In genomic region chr1:90012305-90012704, GRCh38 we compare ENCODE assay signal across 20 cellular contexts. TPM values are rescaled to one million over a fixed set of nuclear protein-coding genes. Genes with fewer than 3 reads are reported as not detected.
A peak's percentile ranks its signal among the peaks of the same experiment; 100 is the strongest.
DNase-seq lines count a peak whose midpoint lies in the region; ATAC-seq, FAIRE-seq and TF ChIP-seq lines count a peak whose summit lies in the region.
"Had no signal": no experiment of that assay in that cellular context is flagged by ENCODE, and none has a peak within 500 bp of the region (broad histone marks: within the 10 kb centered on the region; RNA-seq: fewer than 3 reads in every experiment).

No MANE protein-coding gene starts in this region.

- TF ChIP-seq POLR2A in IMR-90 (IDR thresholded peaks at IDR 0.05; ENCODE audit: low read depth, low read length): no peak
- TF ChIP-seq POLR2A in gastrocnemius medialis (IDR thresholded peaks at IDR 0.05): no peak

- H2AK9ac ChIP-seq in IMR-90 (replicated peaks; ENCODE audit: low read depth, low read length, poor library complexity): no peak overlapping the region

- no peak overlapping the region for H3K4ac ChIP-seq in IMR-90 (ENCODE audit: low read depth, low read length)

- H4K5ac ChIP-seq in IMR-90 (ENCODE audit: low read depth, low read length): no peak overlapping the region

- BruUV-seq in A673 (replicated peaks; lab: Mats Ljungman, UMichigan) (no TSS peak), IMR-90 (replicated peaks; lab: Mats Ljungman, UMichigan) (no TSS peak)

- H2BK20ac ChIP-seq in IMR-90 (ENCODE audit: low read depth, low read length): no peak overlapping the region

- H4K20me1 ChIP-seq in IMR-90 (ENCODE audit: insufficient read depth, low read length): peaks cover 4% of the 10 kb centered on the region

- H3K27me3 ChIP-seq in A673 (replicated peaks; ENCODE audit: insufficient read depth, low read depth, low read length, poor library complexity) (no peaks in the 10 kb centered on the region), IMR-90 (ENCODE audit: control insufficient read depth, insufficient read depth, low read length) (no peaks in the 10 kb centered on the region), adipocyte (replicated peaks; ENCODE audit: control insufficient read depth, insufficient read depth, low read length) (no peaks in the 10 kb centered on the region), gastrocnemius medialis (no peaks in the 10 kb centered on the region)
- H3K27me3 ChIP-seq: BE2C had no signal

- no peak overlapping the region for H2BK5ac ChIP-seq in IMR-90 (ENCODE audit: low read depth, low read length, poor library complexity, severe bottlenecking)

- H4K8ac ChIP-seq in IMR-90 (ENCODE audit: low read depth in 2 of 2, low read length in 2 of 2): no peak overlapping the region

- no peak overlapping the region for H3K14ac ChIP-seq in IMR-90 (replicated peaks; ENCODE audit: low read depth, low read length)

- no CpG with 5 or more reads among the region's 2 CpGs for WGBS in IMR-90 (ENCODE audit: extremely low coverage in 2 of 2, insufficient read length in 1 of 2), 2 experiments

- H3K36me3 ChIP-seq in A673 (ENCODE audit: insufficient read depth, low read length, poor library complexity, severe bottlenecking): peaks cover 85% of the 10 kb centered on the region
- H3K36me3 ChIP-seq in IMR-90 (ENCODE audit: control insufficient read depth, insufficient read depth, low read length): peaks cover 26% of the 10 kb centered on the region
- peaks cover 95% of the 10 kb centered on the region for H3K36me3 ChIP-seq in adipocyte (ENCODE audit: control insufficient read depth, insufficient read depth, low read length, severe bottlenecking)
- H3K36me3 ChIP-seq in gastrocnemius medialis: peaks cover 6 to 77% of the 10 kb centered on the region in 2 donors
- H3K36me3 ChIP-seq in kidney (ENCODE audit: control insufficient read depth in 1 of 2, insufficient read depth in 2 of 2, low read length in 2 of 2): peaks cover 7 to 44% of the 10 kb centered on the region in 2 donors

- H3K79me1 ChIP-seq in IMR-90 (ENCODE audit: low read depth in 1 of 2, low read length in 2 of 2): peaks cover 8 to 27% of the 10 kb centered on the region in 2 experiments; a peak in 3 of 4 replicates

- H2AFZ ChIP-seq in IMR-90 (replicated peaks; ENCODE audit: low read length, poor library complexity): no peak overlapping the region
- H2AFZ ChIP-seq: PC-9 had no signal

- DNase-seq in A673 (ENCODE audit: low spot score): peak; percentile 15
- DNase-seq in IMR-90: no peak
- peak; percentile 34 for DNase-seq in adipocyte (ENCODE audit: low read depth)
- peak; percentile 3 for DNase-seq in fibroblast of pulmonary artery (ENCODE audit: low read depth)
- DNase-seq in gastrocnemius medialis: no peak
- DNase-seq in COLO668 (lab: John Stamatoyannopoulos, UW; ENCODE audit: unreplicated experiment): no peak
- DNase-seq in kidney: no peak
- DNase-seq: BE2C; Caco-2; CD4-positive, CD25-positive, alpha-beta regulatory T cell; DMS153; GF-D8; NCI-H1105; NCI-H1694; NCI-H2227 treated with DMSO at 0.1 percent for 48 hours; NCI-H510A treated with DMSO at 0.1 percent for 48 hours; NCI-H82; PC-9 had no signal

- peaks cover 3% of the 10 kb centered on the region; the same call in 1 of the 2 replicates for H3K9me1 ChIP-seq in IMR-90 (ENCODE audit: insufficient read depth, low read length)

- no peak overlapping the region for H3K18ac ChIP-seq in IMR-90 (ENCODE audit: low read depth, low read length)

- ATAC-seq in IMR-90 (ENCODE audit: low read depth) (no peak), gastrocnemius medialis (no peak)

- H3K4me3 ChIP-seq in A673 (ENCODE audit: low read depth, low read length, poor library complexity, severe bottlenecking) (no peak overlapping the region), IMR-90 (ENCODE audit: insufficient read depth, low read depth, low read length) (no peak overlapping the region), adipocyte (ENCODE audit: low read length) (no peak overlapping the region), fibroblast of pulmonary artery (replicated peaks; ENCODE audit: low read depth, low read length) (no peak overlapping the region), gastrocnemius medialis (no peak overlapping the region), kidney (ENCODE audit: low read length in 2 of 2) (no peak overlapping the region)
- H3K4me3 ChIP-seq: HAP-1, PC-9 had no signal

- in situ Hi-C loops in IMR-90 (cut with MboI; ENCODE audit: low sequenced_read_pairs): no loop called here
- in situ Hi-C loops in gastrocnemius medialis (cut with MboI; ENCODE audit: low sequenced_read_pairs in 4 of 4): no loop called here

- H2BK15ac ChIP-seq in IMR-90 (ENCODE audit: low read depth, low read length): no peak overlapping the region

- TF ChIP-seq CTCF in A673 (conservative IDR thresholded peaks at IDR 0.05; ENCODE audit: low read depth, low read length): no peak
- no peak for TF ChIP-seq CTCF in IMR-90 (conservative IDR thresholded peaks at IDR 0.05; ENCODE audit: low read depth, low read length)
- no peak for TF ChIP-seq CTCF in fibroblast of pulmonary artery (IDR thresholded peaks at IDR 0.05; ENCODE audit: low read length, missing control alignments)
- no peak for TF ChIP-seq CTCF in gastrocnemius medialis (IDR thresholded peaks at IDR 0.05 in 4 of 5, conservative IDR thresholded peaks at IDR 0.05 in 1 of 5)
- no peak for TF ChIP-seq CTCF in kidney (IDR thresholded peaks at IDR 0.05; ENCODE audit: borderline replicate concordance, extremely low read depth, insufficient read depth)

- H2AK5ac ChIP-seq in IMR-90 (ENCODE audit: low read depth, low read length): no peak overlapping the region

- POLR2A ChIA-PET in A673 (lab: Charles Lee; ENCODE audit: low non-redundant PET) (no interaction called here), IMR-90 (lab: Charles Lee; ENCODE audit: unreplicated experiment) (no interaction called here)

- intact Hi-C loops in A673 (cut with micrococcal nuclease; ENCODE audit: unreplicated experiment) (no loop called here), IMR-90 (cut with micrococcal nuclease) (loop anchor here (5.0 kb wide), 1 partner anchor 1250 kb away; no protein-coding TSS in a partner anchor), gastrocnemius medialis (cut with DNase I; ENCODE audit: low total_unique reads) (no loop called here), kidney (cut with DNase I) (no loop called here)

- no peaks in the 10 kb centered on the region for H3K4me1 ChIP-seq in A673 (ENCODE audit: insufficient read depth, low read length, poor library complexity, severe bottlenecking)
- H3K4me1 ChIP-seq in IMR-90 (ENCODE audit: control insufficient read depth, insufficient read depth, low read length): peaks cover 3% of the 10 kb centered on the region
- H3K4me1 ChIP-seq in adipocyte (ENCODE audit: control insufficient read depth, insufficient read depth, low read length): peaks cover 8% of the 10 kb centered on the region
- no peaks in the 10 kb centered on the region for H3K4me1 ChIP-seq in gastrocnemius medialis
- H3K4me1 ChIP-seq in kidney (ENCODE audit: control insufficient read depth in 1 of 2, insufficient read depth in 1 of 2, low read depth in 1 of 2, low read length in 2 of 2): no peaks in the 10 kb centered on the region
- H3K4me1 ChIP-seq: BE2C, Caco-2, HAP-1 had no signal

- H4K91ac ChIP-seq in IMR-90 (ENCODE audit: insufficient read depth, low read depth, low read length): no peak overlapping the region

- H3K56ac ChIP-seq in IMR-90 (ENCODE audit: extremely low read depth, insufficient read depth, low read length): no peak overlapping the region

- FAIRE-seq in kidney (lab: Jason Lieb, UNC): no peak

- no peak overlapping the region for H3K4me2 ChIP-seq in IMR-90 (ENCODE audit: low read depth, low read length)
- H3K4me2 ChIP-seq: PC-9 had no signal

- dilution Hi-C loops in IMR-90 (cut with HindIII; ENCODE audit: low sequenced_read_pairs, unreplicated experiment): no loop called here

- no peak overlapping the region for H3K23ac ChIP-seq in IMR-90 (ENCODE audit: low read depth, low read length)

- CTCF ChIA-PET in A673 (lab: Charles Lee): no interaction called here
- CTCF ChIA-PET in IMR-90 (lab: Yijun Ruan, JAX): no interaction called here

- H3K9me3 ChIP-seq in A673 (ENCODE audit: low read depth, low read length, poor library complexity, severe bottlenecking) (no peaks in the 10 kb centered on the region), IMR-90 (ENCODE audit: control insufficient read depth, insufficient read depth, low read length) (no peaks in the 10 kb centered on the region), adipocyte (ENCODE audit: control insufficient read depth, low read length) (no peaks in the 10 kb centered on the region), gastrocnemius medialis (no peaks in the 10 kb centered on the region), kidney (ENCODE audit: control insufficient read depth in 1 of 2, low read length in 2 of 2) (no peaks in the 10 kb centered on the region)
- H3K9me3 ChIP-seq: BE2C, Caco-2, HAP-1 had no signal

- no peak overlapping the region for H3K27ac ChIP-seq in A673 (ENCODE audit: low read depth, low read length, poor library complexity, severe bottlenecking)
- no peak overlapping the region for H3K27ac ChIP-seq in IMR-90 (ENCODE audit: insufficient read depth, low read length)
- H3K27ac ChIP-seq in gastrocnemius medialis: no peak overlapping the region
- H3K27ac ChIP-seq in kidney (ENCODE audit: low read depth in 2 of 2, low read length in 2 of 2): no peak overlapping the region
- H3K27ac ChIP-seq: PC-9, RWPE1 had no signal

- no peak overlapping the region for H2BK120ac ChIP-seq in IMR-90 (ENCODE audit: low read depth, low read length)

- TF ChIP-seq RAD21 in IMR-90 (IDR thresholded peaks at IDR 0.05; ENCODE audit: low read length): no peak

- H3K9ac ChIP-seq in IMR-90 (ENCODE audit: low read depth, low read length) (no peak overlapping the region), adipocyte (ENCODE audit: low read length) (no peak overlapping the region), kidney (ENCODE audit: low read length in 2 of 2) (no peak overlapping the region)

TF ChIP-seq in IMR-90, 13 proteins besides CTCF, POLR2A, EP300 and RAD21:
- TF ChIP-seq MAZ (IDR thresholded peaks at IDR 0.05; ENCODE audit: borderline replicate concordance, low read depth, low read length) (no peak), CEBPB (IDR thresholded peaks at IDR 0.05; ENCODE audit: low read depth, low read length) (peak; percentile 88)

RNA-seq across cellular contexts. Expression of gene ZNF326, which starts 17.4 kb away (rescaled TPM):
- 54.4 and 60.1 TPM in 2 replicates for total RNA-seq in A673 (2021)
- 4.5 and 10.0 TPM in 2 replicates for total RNA-seq in IMR-90 (2012; rRNA removed)
- 13.1 and 17.0 TPM in 2 replicates for polyA plus RNA-seq in IMR-90 (2012; rRNA removed)
- 3.3 and 3.7 TPM in 2 replicates for polyA plus RNA-seq in IMR-90 (2012; cell fraction: cytosol; rRNA removed)
- polyA plus RNA-seq in IMR-90 (2012; cell fraction: nucleus; rRNA removed; ENCODE audit: low replicate concordance): 8.9 and 23.9 TPM in 2 replicates
- 10 to 100 TPM in 2 of 4 donors, 1 to 10 TPM in 2; 5.8 to 10.8 (median 9.2) TPM for total RNA-seq in gastrocnemius medialis
- 25.6 TPM for total RNA-seq in kidney
- 10.6 TPM for polyA plus RNA-seq in kidney (ENCODE audit: insufficient read depth, low read depth, low replicate concordance)

Comparison
In these comparisons a context has a peak if more than half of its experiments do, and no peak if none do; other contexts are left out.
1. DNase-seq: peak in A673 (single experiment), adipocyte (single experiment) and fibroblast of pulmonary artery (single experiment); none in IMR-90 (single experiment), gastrocnemius medialis (0 of 2), COLO668 (single experiment) and kidney (single experiment).